8 cellular contexts compared by ENCODE assay signal in the genomic region with DNA sequence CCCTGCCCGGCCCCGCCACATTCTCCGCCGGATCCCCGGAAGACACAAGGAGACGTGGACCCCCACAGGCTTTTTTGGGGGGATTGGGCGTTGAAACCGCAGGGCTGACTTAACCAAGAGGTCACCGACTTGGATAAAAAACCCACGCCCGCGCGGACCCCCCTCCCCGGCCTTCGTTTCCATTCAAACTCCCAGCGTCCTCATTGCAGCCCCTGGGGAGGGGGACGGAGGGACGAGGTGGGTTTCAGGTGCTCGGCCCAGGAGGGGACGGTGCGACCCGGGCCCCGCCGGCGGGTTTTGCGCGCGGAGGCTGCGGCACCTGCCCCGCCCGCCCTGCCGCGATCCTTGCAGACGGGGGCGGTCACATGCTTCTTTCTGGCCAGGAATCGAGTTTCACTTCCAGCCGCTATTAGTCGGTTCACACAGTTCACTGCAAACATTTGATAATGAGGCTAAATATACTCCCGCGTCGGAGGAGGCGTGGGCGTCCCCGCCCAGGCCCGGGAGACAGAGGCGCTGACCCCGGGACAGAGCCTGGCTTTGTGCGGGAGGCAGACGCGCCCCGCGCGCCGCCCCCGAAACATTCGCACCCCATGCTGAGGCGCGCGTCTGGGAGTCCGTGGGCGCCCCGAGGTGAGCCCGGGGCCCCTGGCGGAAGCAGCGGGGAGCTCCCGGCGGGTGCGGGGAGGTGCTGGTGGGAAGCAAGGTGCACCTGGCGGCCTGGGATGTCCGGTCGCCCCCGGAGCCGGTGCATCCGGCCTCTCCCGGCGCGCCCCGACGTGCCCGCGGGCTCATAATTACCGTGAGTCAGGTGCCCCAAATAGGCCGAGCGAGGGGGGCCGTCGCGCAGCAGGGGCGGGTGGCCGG. TPM values are rescaled to one million over a fixed set of nuclear protein-coding genes. Genes with fewer than 3 reads are reported as not detected.
A peak's percentile ranks its signal among the peaks of the same experiment; 100 is the strongest.
DNase-seq lines count a peak whose midpoint lies in the region; ATAC-seq and TF ChIP-seq lines count a peak whose summit lies in the region.

No MANE protein-coding gene starts in this region.

- H3K9me3 ChIP-seq in BLaER1: peaks cover 4% of the 10 kb centered on the region
- no peaks in the 10 kb centered on the region for H3K9me3 ChIP-seq in Peyer's patch
- H3K9me3 ChIP-seq in lower lobe of right lung: no peaks in the 10 kb centered on the region
- H3K9me3 ChIP-seq in testis: no peaks in the 10 kb centered on the region

- H3K27me3 Mint-ChIP-seq in dendritic cell treated with granulocyte-macrophage colony-stimulating factor and Interleukin-4, amounts not matched to agents 40 ng/mL and 50 ng/mL, for 4 days: peaks cover 80% of the 10 kb centered on the region

- peak; percentile 46 to 80 (median 75) for DNase-seq in Peyer's patch
- no peak for DNase-seq in lower lobe of right lung
- DNase-seq in testis: peak; percentile 85
- DNase-seq in HK-2 (ENCODE audit: unreplicated experiment): no peak

- peak overlapping the region; percentile 70 for H3K4me3 Mint-ChIP-seq in dendritic cell treated with granulocyte-macrophage colony-stimulating factor and Interleukin-4, amounts not matched to agents 40 ng/mL and 50 ng/mL, for 4 days

- peaks cover 31% of the 10 kb centered on the region for H3K4me1 Mint-ChIP-seq in dendritic cell treated with granulocyte-macrophage colony-stimulating factor and Interleukin-4, amounts not matched to agents 40 ng/mL and 50 ng/mL, for 4 days (ENCODE audit: low read depth)

- H4K20me1 ChIP-seq in BLaER1: peaks cover 45% of the 10 kb centered on the region

- H3K9ac ChIP-seq in BLaER1: no peak overlapping the region

- no peak overlapping the region for H3K27ac Mint-ChIP-seq in dendritic cell treated with granulocyte-macrophage colony-stimulating factor and Interleukin-4, amounts not matched to agents 40 ng/mL and 50 ng/mL, for 4 days

- TF ChIP-seq POLR2A in Peyer's patch (IDR thresholded peaks at IDR 0.05): no peak
- no peak for TF ChIP-seq POLR2A in testis (IDR thresholded peaks at IDR 0.05)

- intact Hi-C loops in dendritic cell treated with granulocyte-macrophage colony-stimulating factor and Interleukin-4, amounts not matched to agents 40 ng/mL and 50 ng/mL, for 4 days (cut with micrococcal nuclease): no loop called here
- intact Hi-C loops in lower lobe of right lung (cut with DNase I) (no loop called here), testis (cut with DNase I; ENCODE audit: low total_unique reads) (loop anchor here (10.0 kb wide), 1 partner anchor 188 kb away; no protein-coding TSS in a partner anchor)

- 0 to 4% methylated on average over 3 to 89 of the region's 89 CpGs for WGBS in testis, 2 donors

- peak overlapping the region; percentile 93 for H3K4me2 ChIP-seq in BLaER1

- H3K36me3 ChIP-seq in BLaER1 (no peaks in the 10 kb centered on the region), Peyer's patch (no peaks in the 10 kb centered on the region), lower lobe of right lung (no peaks in the 10 kb centered on the region), testis (ENCODE audit: low read depth, missing control alignments) (no peaks in the 10 kb centered on the region)

- peak; percentile 30 for ATAC-seq in GM21576 (IDR thresholded peaks at IDR 0.05; ENCODE audit: unreplicated experiment)
- ATAC-seq in lower lobe of right lung: peak; percentile 14 to 65
- ATAC-seq in GM18907 (IDR thresholded peaks at IDR 0.05; ENCODE audit: unreplicated experiment): no peak

- no peak overlapping the region for H3K27ac ChIP-seq in BLaER1
- H3K27ac ChIP-seq in Peyer's patch: peak overlapping the region in 3 of 4 donors; percentile 28 to 35 (median 28)
- peak overlapping the region; percentile 18 for H3K27ac ChIP-seq in lower lobe of right lung
- H3K27ac ChIP-seq in testis: no peak overlapping the region

- no peaks in the 10 kb centered on the region for H3K36me3 Mint-ChIP-seq in dendritic cell treated with granulocyte-macrophage colony-stimulating factor and Interleukin-4, amounts not matched to agents 40 ng/mL and 50 ng/mL, for 4 days (ENCODE audit: low read depth)

- peaks cover 76% of the 10 kb centered on the region for H3K27me3 ChIP-seq in BLaER1
- peaks cover 0 to 13% of the 10 kb centered on the region in 2 donors for H3K27me3 ChIP-seq in Peyer's patch
- peaks cover 36% of the 10 kb centered on the region for H3K27me3 ChIP-seq in lower lobe of right lung (ENCODE audit: low read depth)
- H3K27me3 ChIP-seq in testis: no peaks in the 10 kb centered on the region

- peak overlapping the region; percentile 75 for H3K4me3 ChIP-seq in BLaER1
- H3K4me3 ChIP-seq in Peyer's patch: peak overlapping the region; percentile 25 to 68 (median 50)
- H3K4me3 ChIP-seq in lower lobe of right lung: peak overlapping the region; percentile 57
- H3K4me3 ChIP-seq in testis: peak overlapping the region in 1 of 2 donors; percentile 38

- peaks cover 62% of the 10 kb centered on the region for H3K4me1 ChIP-seq in BLaER1
- H3K4me1 ChIP-seq in Peyer's patch: peaks cover 5 to 48% (median 23%) of the 10 kb centered on the region in 4 donors
- H3K4me1 ChIP-seq in lower lobe of right lung: peaks cover 44% of the 10 kb centered on the region
- H3K4me1 ChIP-seq in testis: peaks cover 39% of the 10 kb centered on the region

- H3K9me3 Mint-ChIP-seq in dendritic cell treated with granulocyte-macrophage colony-stimulating factor and Interleukin-4, amounts not matched to agents 40 ng/mL and 50 ng/mL, for 4 days: no peaks in the 10 kb centered on the region

- TF ChIP-seq CTCF in Peyer's patch (IDR thresholded peaks at IDR 0.05): peak in 2 of 6 experiments; percentile 16 to 26
- no peak for TF ChIP-seq CTCF in lower lobe of right lung (IDR thresholded peaks at IDR 0.05)
- no peak for TF ChIP-seq CTCF in testis (IDR thresholded peaks at IDR 0.05)

RNA-seq across cellular contexts. Expression of a gene that starts 2.7 kb away (rescaled TPM):
- total RNA-seq in Peyer's patch: 10 to 100 TPM in 3 of 4 donors, 1 to 10 TPM in 1; 5.8 to 97.8 (median 59.4) TPM
- total RNA-seq in lower lobe of right lung: 27.1 TPM
- 10 to 100 TPM; 13.8 TPM for total RNA-seq in testis
- 7.2 TPM for polyA plus RNA-seq in testis (ENCODE audit: insufficient read depth, low read depth, low replicate concordance)

Comparison
In these comparisons a context has a peak if more than half of its experiments do, and no peak if none do; other contexts are left out.
1. H3K27ac ChIP-seq: peak in Peyer's patch (3 of 4) and lower lobe of right lung (single experiment); none in BLaER1 (single experiment) and testis (0 of 2).
2. DNase-seq: peak in Peyer's patch (3 of 3) and testis (single experiment); none in lower lobe of right lung (single experiment) and HK-2 (single experiment).